25 cellular contexts compared by ENCODE assay signal in the genomic region with DNA sequence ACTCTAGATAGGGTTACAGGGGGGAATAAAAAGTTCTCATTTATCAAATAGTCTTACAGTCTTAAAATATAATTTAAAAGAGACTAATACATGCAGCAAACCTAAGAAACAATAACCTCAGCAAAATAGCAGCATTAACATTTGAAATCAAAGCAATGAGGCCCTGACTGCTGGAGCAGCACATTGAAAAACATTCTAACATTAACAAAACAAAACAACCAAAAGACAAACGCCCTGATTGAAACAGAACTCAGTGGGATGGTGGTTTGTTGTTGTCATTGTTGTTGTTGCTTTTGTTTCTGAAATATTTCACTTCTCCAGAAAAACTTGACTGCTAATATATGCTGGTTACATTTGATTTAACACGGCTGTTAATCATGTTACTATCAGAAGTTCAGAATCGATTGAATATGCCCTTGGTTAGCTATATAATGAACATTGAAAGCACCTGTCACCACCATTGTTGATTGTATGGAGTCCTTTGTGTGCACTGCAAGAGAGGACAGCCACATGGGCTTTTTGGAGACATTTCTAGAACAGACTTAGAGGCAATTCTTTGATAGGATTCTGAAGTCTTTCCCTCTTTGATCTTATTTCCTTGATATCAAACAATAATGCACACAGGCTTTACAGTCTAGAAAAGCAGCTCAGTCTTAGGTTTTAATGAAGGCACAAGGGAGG.
DNase-seq lines count a peak whose midpoint lies in the region; ATAC-seq and TF ChIP-seq lines count a peak whose summit lies in the region.
"Had no signal": no experiment of that assay in that cellular context is flagged by ENCODE, and none has a peak within 500 bp of the region (broad histone marks: within the 10 kb centered on the region; RNA-seq: fewer than 3 reads in every experiment).

No MANE protein-coding gene starts in this region.

- H3K36me3 ChIP-seq in HCT116 (ENCODE audit: control insufficient read depth in 1 of 2, insufficient read depth in 2 of 2, low read length in 2 of 2): no peaks in the 10 kb centered on the region
- H3K36me3 ChIP-seq in NT2/D1 (ENCODE audit: insufficient read depth, insufficient read length, low read length): no peaks in the 10 kb centered on the region
- no peaks in the 10 kb centered on the region for H3K36me3 ChIP-seq in iPS-18a (ENCODE audit: control insufficient read depth, low read depth, low read length)
- H3K36me3 ChIP-seq: SJSA1 had no signal

- CTCF ChIA-PET in HCT116 (lab: Charles Lee): no interaction called here
- CTCF ChIA-PET in activated CD8-positive, alpha-beta memory T cell treated with anti-CD3 and anti-CD28 coated beads, Interleukin-2, amount 10 ng/mL, durations not matched to agents 7 days and 5 days (lab: Charles Lee): no interaction called here

- no peak for ATAC-seq in HCT116
- ATAC-seq in activated CD8-positive, alpha-beta memory T cell treated with anti-CD3 and anti-CD28 coated beads, Interleukin-2, amount 10 ng/mL, durations not matched to agents 7 days and 5 days: no peak

- H3K4me2 ChIP-seq in HCT116 (ENCODE audit: low read length): no peak overlapping the region
- H3K4me2 ChIP-seq: KMS-11, PC-9 had no signal

- POLR2A ChIA-PET in HCT116 (lab: Charles Lee): no interaction called here

- RAD21 ChIA-PET in HCT116 (lab: Charles Lee; ENCODE audit: low non-redundant PET in 1 of 2, low total read pairs in 2 of 2, uncharacterized antibody in 2 of 2, unreplicated experiment in 2 of 2): no interaction called here

- no peaks in the 10 kb centered on the region for H3K79me2 ChIP-seq in HCT116 (ENCODE audit: insufficient read depth, low read length)

- no peak overlapping the region for H3K4me3 ChIP-seq in HCT116 (replicated peaks in 1 of 2; ENCODE audit: low read depth in 1 of 2, low read length in 2 of 2)
- no peak overlapping the region for H3K4me3 ChIP-seq in NT2/D1 (ENCODE audit: insufficient read length, low read depth)
- H3K4me3 ChIP-seq in iPS-18a (ENCODE audit: low read length): peak overlapping the region; percentile 0
- H3K4me3 ChIP-seq: PC-9, SJSA1 had no signal

- H2AFZ ChIP-seq in HCT116 (ENCODE audit: low read depth, low read length, poor library complexity, severe bottlenecking): peak overlapping the region; percentile 22
- H2AFZ ChIP-seq: PC-9 had no signal

- no peaks in the 10 kb centered on the region for H3K9me3 Mint-ChIP-seq in activated CD8-positive, alpha-beta memory T cell treated with anti-CD3 and anti-CD28 coated beads, Interleukin-2, amount 10 ng/mL, durations not matched to agents 7 days and 5 days (ENCODE audit: low read depth)
- H3K9me3 Mint-ChIP-seq: IgD-negative memory B cell had no signal

- no peaks in the 10 kb centered on the region for H3K9me3 ChIP-seq in HCT116 (ENCODE audit: control insufficient read depth in 1 of 2, insufficient read depth in 1 of 2, low read depth in 1 of 2, low read length in 2 of 2)
- no peaks in the 10 kb centered on the region for H3K9me3 ChIP-seq in NT2/D1 (ENCODE audit: insufficient read depth, low read length)
- H3K9me3 ChIP-seq in iPS-18a (ENCODE audit: control insufficient read depth, low read depth, low read length): no peaks in the 10 kb centered on the region
- H3K9me3 ChIP-seq: SJSA1 had no signal

- no peak for TF ChIP-seq CTCF in HCT116 (IDR thresholded peaks at IDR 0.05 in 2 of 3, conservative IDR thresholded peaks at IDR 0.05 in 1 of 3; ENCODE audit: borderline replicate concordance in 1 of 3, insufficient read depth in 1 of 3, low read depth in 2 of 3, low read length in 2 of 3)

- H3K27ac ChIP-seq in HCT116 (ENCODE audit: low read depth, low read length) (no peak overlapping the region), iPS-18a (ENCODE audit: low read length) (peak overlapping the region; percentile 92)
- H3K27ac ChIP-seq: KMS-11, PC-9, SJSA1 had no signal

- intact Hi-C loops in HCT116 (cut with micrococcal nuclease): no loop called here

- no peak for TF ChIP-seq RAD21 in HCT116 (IDR thresholded peaks at IDR 0.05; ENCODE audit: low read depth)

- no peak for DNase-seq in HCT116 (ENCODE audit: low read depth, low spot score)
- DNase-seq in NT2/D1 (ENCODE audit: low read depth, low spot score): peak; percentile 15
- no peak for DNase-seq in 8988T
- no peak for DNase-seq in activated CD8-positive, alpha-beta memory T cell treated with anti-CD3 and anti-CD28 coated beads, Interleukin-2, amount 10 ng/mL, durations not matched to agents 7 days and 5 days
- DNase-seq in Kasumi-1 (lab: John Stamatoyannopoulos, UW): no peak
- no peak for DNase-seq in T-helper 9 cell
- DNase-seq: CD8-positive, alpha-beta memory T cell; DMS79 treated with DMSO at 0.1 percent for 48 hours; H7; NCI-H1092; NCI-H1417 treated with DMSO at 0.1 percent for 48 hours; NCI-H187; NCI-H2107; NCI-H524; NCI-H748 treated with DMSO at 0.1 percent for 48 hours; NK-92 treated with Interleukin-12 subunit alpha and Interleukin-12 subunit beta, amount 100 ng/mL, for 24 hours; PC-9; Right ventricle myocardium superior; RPMI8226 had no signal

- H3K4me1 Mint-ChIP-seq in activated CD8-positive, alpha-beta memory T cell treated with anti-CD3 and anti-CD28 coated beads, Interleukin-2, amount 10 ng/mL, durations not matched to agents 7 days and 5 days: no peaks in the 10 kb centered on the region
- H3K4me1 Mint-ChIP-seq: CD8-positive, alpha-beta memory T cell; IgD-negative memory B cell had no signal

- no peaks in the 10 kb centered on the region for H3K27me3 Mint-ChIP-seq in activated CD8-positive, alpha-beta memory T cell treated with anti-CD3 and anti-CD28 coated beads, Interleukin-2, amount 10 ng/mL, durations not matched to agents 7 days and 5 days
- H3K27me3 Mint-ChIP-seq: B cell; CD8-positive, alpha-beta memory T cell; IgD-negative memory B cell had no signal

- no peaks in the 10 kb centered on the region for H3K9me2 ChIP-seq in HCT116 (ENCODE audit: insufficient read depth)

- no peak overlapping the region for H3K4me3 Mint-ChIP-seq in activated CD8-positive, alpha-beta memory T cell treated with anti-CD3 and anti-CD28 coated beads, Interleukin-2, amount 10 ng/mL, durations not matched to agents 7 days and 5 days
- H3K4me3 Mint-ChIP-seq: B cell, CD14-positive monocyte, IgD-negative memory B cell had no signal

- no TSS peak for BruUV-seq in HCT116 (replicated peaks; lab: Mats Ljungman, UMichigan)

- H3K27me3 ChIP-seq in HCT116 (ENCODE audit: insufficient read depth, low read length): no peaks in the 10 kb centered on the region
- no peaks in the 10 kb centered on the region for H3K27me3 ChIP-seq in NT2/D1 (ENCODE audit: insufficient read depth, insufficient read length)
- no peaks in the 10 kb centered on the region for H3K27me3 ChIP-seq in iPS-18a (ENCODE audit: control insufficient read depth, insufficient read depth, low read length)
- H3K27me3 ChIP-seq: SJSA1 had no signal

- no peaks in the 10 kb centered on the region for H4K20me1 ChIP-seq in HCT116 (ENCODE audit: insufficient read depth)

- TF ChIP-seq POLR2A in HCT116 (IDR thresholded peaks at IDR 0.05; ENCODE audit: borderline replicate concordance, extremely low read depth, insufficient read depth, insufficient read length): no peak

- H3K9ac ChIP-seq in HCT116 (ENCODE audit: low read length): no peak overlapping the region
- H3K9ac ChIP-seq in NT2/D1 (ENCODE audit: insufficient read length, low read depth): no peak overlapping the region
- H3K9ac ChIP-seq in iPS-18a (ENCODE audit: low read length): peak overlapping the region; percentile 1
- H3K9ac ChIP-seq: KMS-11 had no signal

- no peak overlapping the region for H3K27ac Mint-ChIP-seq in activated CD8-positive, alpha-beta memory T cell treated with anti-CD3 and anti-CD28 coated beads, Interleukin-2, amount 10 ng/mL, durations not matched to agents 7 days and 5 days
- H3K27ac Mint-ChIP-seq: B cell; CD14-positive monocyte; CD8-positive, alpha-beta memory T cell; IgD-negative memory B cell had no signal

- no peaks in the 10 kb centered on the region for H3K4me1 ChIP-seq in HCT116 (ENCODE audit: control insufficient read depth in 1 of 2, insufficient read depth in 2 of 2, low read length in 2 of 2)
- H3K4me1 ChIP-seq in NT2/D1 (ENCODE audit: insufficient read depth, insufficient read length): no peaks in the 10 kb centered on the region
- H3K4me1 ChIP-seq in iPS-18a (ENCODE audit: control insufficient read depth, low read depth, low read length): peaks cover 26% of the 10 kb centered on the region
- H3K4me1 ChIP-seq: SJSA1 had no signal

- H3K36me3 Mint-ChIP-seq in activated CD8-positive, alpha-beta memory T cell treated with anti-CD3 and anti-CD28 coated beads, Interleukin-2, amount 10 ng/mL, durations not matched to agents 7 days and 5 days: no peaks in the 10 kb centered on the region
- H3K36me3 Mint-ChIP-seq: CD14-positive monocyte; CD8-positive, alpha-beta memory T cell; IgD-negative memory B cell had no signal

TF ChIP-seq in HCT116, 20 proteins besides CTCF, POLR2A, EP300 and RAD21 (continues in another document):
- no peak for TF ChIP-seq CBX3 (IDR thresholded peaks at IDR 0.05; ENCODE audit: low read depth)
- TF ChIP-seq, protein P1, sequence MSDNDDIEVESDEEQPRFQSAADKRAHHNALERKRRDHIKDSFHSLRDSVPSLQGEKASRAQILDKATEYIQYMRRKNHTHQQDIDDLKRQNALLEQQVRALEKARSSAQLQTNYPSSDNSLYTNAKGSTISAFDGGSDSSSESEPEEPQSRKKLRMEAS (IDR thresholded peaks at IDR 0.05): no peak
- no peak for TF ChIP-seq EZH2 (IDR thresholded peaks at IDR 0.05)
- TF ChIP-seq SRF (IDR thresholded peaks at IDR 0.05; ENCODE audit: low read depth): no peak
- no peak for TF ChIP-seq ELF1 (IDR thresholded peaks at IDR 0.05; ENCODE audit: borderline replicate concordance, low read depth)
- TF ChIP-seq, protein P2, sequence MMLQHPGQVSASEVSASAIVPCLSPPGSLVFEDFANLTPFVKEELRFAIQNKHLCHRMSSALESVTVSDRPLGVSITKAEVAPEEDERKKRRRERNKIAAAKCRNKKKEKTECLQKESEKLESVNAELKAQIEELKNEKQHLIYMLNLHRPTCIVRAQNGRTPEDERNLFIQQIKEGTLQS (IDR thresholded peaks at IDR 0.05): no peak
- TF ChIP-seq JUND (IDR thresholded peaks at IDR 0.05): no peak
